1 cellular context compared by ENCODE assay signal in genomic region chr5:126395198-126395597, GRCh38.
TF ChIP-seq lines count a peak whose summit lies in the region.

No MANE protein-coding gene starts in this region.

TF ChIP-seq in H1, 55 proteins besides CTCF, POLR2A, EP300 and RAD21 (continued from another document):
- no peak for TF ChIP-seq E2F6 (IDR thresholded peaks at IDR 0.05)
- TF ChIP-seq CBX5 (IDR thresholded peaks at IDR 0.05; ENCODE audit: low read depth, low read length) = no peak
- TF ChIP-seq GTF2F1 (IDR thresholded peaks at IDR 0.05; ENCODE audit: borderline replicate concordance, low read depth, low read length) = no peak
- TF ChIP-seq MAFK (IDR thresholded peaks at IDR 0.05; ENCODE audit: low read depth, low read length) = no peak
- TF ChIP-seq KDM1A (IDR thresholded peaks at IDR 0.05; ENCODE audit: borderline replicate concordance, low read length) = no peak
- TF ChIP-seq CBX8 (IDR thresholded peaks at IDR 0.05; ENCODE audit: borderline replicate concordance, low read depth, low read length) = no peak
- TF ChIP-seq ATF2 (IDR thresholded peaks at IDR 0.05; ENCODE audit: low read length) = no peak
- TF ChIP-seq CHD7 (IDR thresholded peaks at IDR 0.05; ENCODE audit: insufficient replicate concordance, low read length) = no peak
- TF ChIP-seq KDM5A (IDR thresholded peaks at IDR 0.05; ENCODE audit: low read length) = no peak
- no peak for TF ChIP-seq CHD2 (IDR thresholded peaks at IDR 0.05; ENCODE audit: low read length)
- TF ChIP-seq SIX5 (IDR thresholded peaks at IDR 0.05; ENCODE audit: low read depth, low read length) = no peak
- TF ChIP-seq BACH1 (IDR thresholded peaks at IDR 0.05; ENCODE audit: low read length) = no peak
